Comparison of ENCODE assay signal across 8 cellular contexts in genomic region chr18:12990128-12990485, GRCh38. TPM values are rescaled to one million over a fixed set of nuclear protein-coding genes. Genes with fewer than 3 reads are reported as not detected.
DNase-seq lines count a peak whose midpoint lies in the region; ATAC-seq, FAIRE-seq and TF ChIP-seq lines count a peak whose summit lies in the region.

No MANE protein-coding gene starts in this region.

- no TSS peak for BruUV-seq in IMR-90 (replicated peaks; lab: Mats Ljungman, UMichigan)

- intact Hi-C loops in IMR-90 (cut with micrococcal nuclease) = no loop called here

- H3K27me3 ChIP-seq in IMR-90 (ENCODE audit: control insufficient read depth, insufficient read depth, low read length) (no peaks in the 10 kb centered on the region), mucosa of stomach (ENCODE audit: control insufficient read depth, insufficient read depth, low read length) (no peaks in the 10 kb centered on the region)

- peaks cover 10 to 26% of the 10 kb centered on the region in 2 experiments; a peak in 2 of 4 replicates for H3K79me1 ChIP-seq in IMR-90 (ENCODE audit: low read depth in 1 of 2, low read length in 2 of 2)

- peak overlapping the region; percentile 33 for H4K5ac ChIP-seq in IMR-90 (ENCODE audit: low read depth, low read length)

- peak overlapping the region; percentile 63 to 96 for H4K8ac ChIP-seq in IMR-90 (ENCODE audit: low read depth in 2 of 2, low read length in 2 of 2)

- peak overlapping the region; percentile 16; the same call in 1 of the 3 replicates for H2BK15ac ChIP-seq in IMR-90 (ENCODE audit: low read depth, low read length)

- H3K56ac ChIP-seq in IMR-90 (ENCODE audit: extremely low read depth, insufficient read depth, low read length) = no peak overlapping the region

- 0 out of 2 replicates have a peak overlapping the region, but pooled peaks have one; percentile 13 for H2BK20ac ChIP-seq in IMR-90 (ENCODE audit: low read depth, low read length)

- dilution Hi-C loops in IMR-90 (cut with HindIII; ENCODE audit: low sequenced_read_pairs, unreplicated experiment) = no loop called here

- peak overlapping the region; percentile 57 for H2AK9ac ChIP-seq in IMR-90 (replicated peaks; ENCODE audit: low read depth, low read length, poor library complexity)

- peaks cover 14% of the 10 kb centered on the region for H3K9me1 ChIP-seq in IMR-90 (ENCODE audit: insufficient read depth, low read length)

- CTCF ChIA-PET in A549 (lab: Yijun Ruan, JAX) (no interaction called here), IMR-90 (lab: Yijun Ruan, JAX) (no interaction called here)

- H4K91ac ChIP-seq in IMR-90 (ENCODE audit: insufficient read depth, low read depth, low read length) = peak overlapping the region; percentile 73

- peak overlapping the region; percentile 82 for H3K14ac ChIP-seq in IMR-90 (replicated peaks; ENCODE audit: low read depth, low read length)

- H3K4me3 ChIP-seq in A549 (peak overlapping the region; percentile 66; the same call in 2 of the 3 replicates), IMR-90 (ENCODE audit: insufficient read depth, low read depth, low read length) (no peak overlapping the region), mucosa of stomach (ENCODE audit: low read length) (no peak overlapping the region)

- WGBS in A549 (ENCODE audit: missing lambda C conversion rate) = 86% methylated on average over 2 of the region's 2 CpGs
- 60% methylated on average over 2 of the region's 2 CpGs; no CpG with 5 or more reads in 1 of the 2 experiments for WGBS in IMR-90 (ENCODE audit: extremely low coverage in 2 of 2, insufficient read length in 1 of 2), 2 experiments

- H3K27me3 Mint-ChIP-seq in activated T-cell treated with anti-CD3 and anti-CD28 coated beads, Interleukin-2, amount 50 U/mL, for 72 hours (ENCODE audit: low read depth) = no peaks in the 10 kb centered on the region

- H3K9ac ChIP-seq in IMR-90 (ENCODE audit: low read depth, low read length) = peak overlapping the region; percentile 69; the same call in 1 of the 2 replicates
- peak overlapping the region; percentile 78 for H3K9ac ChIP-seq in mucosa of stomach (ENCODE audit: low read length)

- H3K27ac Mint-ChIP-seq in activated T-cell treated with anti-CD3 and anti-CD28 coated beads, Interleukin-2, amount 50 U/mL, for 72 hours = peak overlapping the region; percentile 88

- peak overlapping the region; percentile 44; the same call in 1 of the 2 replicates for H2BK120ac ChIP-seq in IMR-90 (ENCODE audit: low read depth, low read length)

- H3K36me3 Mint-ChIP-seq in activated T-cell treated with anti-CD3 and anti-CD28 coated beads, Interleukin-2, amount 50 U/mL, for 72 hours (ENCODE audit: insufficient read depth in 2 of 2) = peaks cover 10 to 17% of the 10 kb centered on the region in 2 donors

- no peaks in the 10 kb centered on the region for H3K9me3 ChIP-seq in A549
- no peaks in the 10 kb centered on the region for H3K9me3 ChIP-seq in IMR-90 (ENCODE audit: control insufficient read depth, insufficient read depth, low read length)
- no peaks in the 10 kb centered on the region for H3K9me3 ChIP-seq in mucosa of stomach (ENCODE audit: control insufficient read depth, low read length)

- peak overlapping the region; percentile 99 for H2AFZ ChIP-seq in IMR-90 (replicated peaks; ENCODE audit: low read length, poor library complexity)

- TF ChIP-seq RAD21 in A549 (conservative IDR thresholded peaks at IDR 0.05 in 1 of 2, IDR thresholded peaks at IDR 0.05 in 1 of 2) = no peak
- no peak for TF ChIP-seq RAD21 in IMR-90 (IDR thresholded peaks at IDR 0.05; ENCODE audit: low read length)

- H3K4me3 Mint-ChIP-seq in activated T-cell treated with anti-CD3 and anti-CD28 coated beads, Interleukin-2, amount 50 U/mL, for 72 hours = peak overlapping the region; percentile 95 to 99

- POLR2A ChIA-PET in A549 (lab: Yijun Ruan, JAX) (interaction anchor here (0.7 to 0.9 kb wide), 2 partner anchors 10 to 15 kb away, joined by 3 to 6 read pairs; no protein-coding TSS in a partner anchor), IMR-90 (lab: Charles Lee; ENCODE audit: unreplicated experiment) (no interaction called here)

- H3K36me3 ChIP-seq in IMR-90 (ENCODE audit: control insufficient read depth, insufficient read depth, low read length) (no peaks in the 10 kb centered on the region), mucosa of stomach (ENCODE audit: control insufficient read depth, insufficient read depth, low read length) (no peaks in the 10 kb centered on the region)

- H3K4me1 Mint-ChIP-seq in activated T-cell treated with anti-CD3 and anti-CD28 coated beads, Interleukin-2, amount 50 U/mL, for 72 hours (ENCODE audit: low read depth) = peaks cover 21% of the 10 kb centered on the region

- peak overlapping the region; percentile 90 for H3K23ac ChIP-seq in IMR-90 (ENCODE audit: low read depth, low read length)

- in situ Hi-C loops in IMR-90 (cut with MboI; ENCODE audit: low sequenced_read_pairs) = loop anchor here (25.0 kb wide), 1 partner anchor 747 kb away; the partner anchor contains the start of genes FAM210A and RNMT

- no peak overlapping the region for H3K18ac ChIP-seq in IMR-90 (ENCODE audit: low read depth, low read length)

- H3K4ac ChIP-seq in IMR-90 (ENCODE audit: low read depth, low read length) = peak overlapping the region; percentile 90

- H3K4me2 ChIP-seq in A549 = peak overlapping the region; percentile 83
- H3K4me2 ChIP-seq in IMR-90 (ENCODE audit: low read depth, low read length) = peak overlapping the region; percentile 86; the same call in 1 of the 2 replicates

- TF ChIP-seq EP300 in A549 (IDR thresholded peaks at IDR 0.05) = no peak

- peak overlapping the region; percentile 96 for H2AK5ac ChIP-seq in IMR-90 (ENCODE audit: low read depth, low read length)

- H3K4me1 ChIP-seq in A549 = peaks cover 17% of the 10 kb centered on the region
- H3K4me1 ChIP-seq in IMR-90 (ENCODE audit: control insufficient read depth, insufficient read depth, low read length) = peaks cover 8% of the 10 kb centered on the region
- H3K4me1 ChIP-seq in mucosa of stomach (ENCODE audit: control insufficient read depth, insufficient read depth, low read length) = peaks cover 23% of the 10 kb centered on the region

- no peak for TF ChIP-seq POLR2A in A549 (IDR thresholded peaks at IDR 0.05; ENCODE audit: low read length)
- no peak for TF ChIP-seq POLR2A in IMR-90 (IDR thresholded peaks at IDR 0.05; ENCODE audit: low read depth, low read length)

- H2BK5ac ChIP-seq in IMR-90 (ENCODE audit: low read depth, low read length, poor library complexity, severe bottlenecking) = peak overlapping the region; percentile 64

- no peak for TF ChIP-seq CTCF in A549 (IDR thresholded peaks at IDR 0.05)
- TF ChIP-seq CTCF in IMR-90 (conservative IDR thresholded peaks at IDR 0.05; ENCODE audit: low read depth, low read length) = no peak

- H3K27ac ChIP-seq in A549 (peak overlapping the region; percentile 78 to 94; a peak in 5 of 6 replicates), IMR-90 (ENCODE audit: insufficient read depth, low read length) (no peak overlapping the region)

- ATAC-seq in A549 (0 out of 6 replicates have a peak, but pooled peaks of 1 of the 2 experiments have one; percentile 4), IMR-90 (ENCODE audit: low read depth) (no peak), GM18498 (IDR thresholded peaks at IDR 0.05; ENCODE audit: unreplicated experiment) (no peak), GM18858 (IDR thresholded peaks at IDR 0.05; ENCODE audit: unreplicated experiment) (no peak)
- ATAC-seq in activated T-cell treated with anti-CD3 and anti-CD28 coated beads, Interleukin-2, amount 50 U/mL, for 72 hours (replicated peaks in 1 of 2) = peak in 1 of 2 donors; percentile 10

- DNase-seq in A549 (ENCODE audit: low read depth in 1 of 2, low spot score in 1 of 2) (no peak), IMR-90 (no peak), D341Med (ENCODE audit: low spot score) (no peak), NCI-H2227 (lab: John Stamatoyannopoulos, UW; ENCODE audit: unreplicated experiment) (no peak)
- DNase-seq in activated T-cell treated with anti-CD3 and anti-CD28 coated beads, Interleukin-2, amount 50 U/mL, for 72 hours = peak; percentile 64 to 72

- peaks cover 15% of the 10 kb centered on the region; the same call in 1 of the 2 replicates for H4K20me1 ChIP-seq in IMR-90 (ENCODE audit: insufficient read depth, low read length)

- H3K9me3 Mint-ChIP-seq in activated T-cell treated with anti-CD3 and anti-CD28 coated beads, Interleukin-2, amount 50 U/mL, for 72 hours = no peaks in the 10 kb centered on the region

- FAIRE-seq in A549 (lab: Jason Lieb, UNC) = no peak

TF ChIP-seq in A549, 52 proteins besides CTCF, POLR2A, EP300 and RAD21 (continues in another document):
- TF ChIP-seq FOSB (CRISPR knock-in tag; IDR thresholded peaks at IDR 0.05) = no peak

TF ChIP-seq in IMR-90, 13 proteins besides CTCF, POLR2A, EP300 and RAD21 (continues in another document):
- no peak for TF ChIP-seq MXI1 (IDR thresholded peaks at IDR 0.05; ENCODE audit: borderline replicate concordance, low read depth, low read length)
- TF ChIP-seq MAZ (IDR thresholded peaks at IDR 0.05; ENCODE audit: borderline replicate concordance, low read depth, low read length) = no peak
- no peak for TF ChIP-seq CEBPB (IDR thresholded peaks at IDR 0.05; ENCODE audit: low read depth, low read length)
- TF ChIP-seq BHLHE40 (IDR thresholded peaks at IDR 0.05; ENCODE audit: low read depth, low read length) = no peak
- no peak for TF ChIP-seq RFX5 (IDR thresholded peaks at IDR 0.05; ENCODE audit: low read depth, low read length)

RNA-seq across cellular contexts. Expression of gene CEP192, which starts 1.1 kb away (rescaled TPM):
- 19.2 and 21.1 TPM in 2 replicates for polyA plus RNA-seq in A549 (2011; rRNA removed)
- 8.3 and 9.1 TPM in 2 replicates for polyA plus RNA-seq in A549 (2012; cell fraction: cytosol; rRNA removed)
- polyA plus RNA-seq in A549 (2012; cell fraction: nucleus; rRNA removed) = 15.0 and 22.6 TPM in 2 replicates
- 7.9 to 9.1 TPM (median 8.9 TPM) in 3 replicates for polyA plus RNA-seq in A549 (2017; fragmentation: RNase III; extraction: RNeasy Plus Mini Kit Qiagen cat#74134 plus additional on column Dnase treatment)
- polyA minus RNA-seq in A549 (2011; rRNA and poly(A)+ RNA removed) = 27.3 and 35.3 TPM in 2 replicates
- 29.0 and 34.2 TPM in 2 replicates for total RNA-seq in IMR-90 (2012; rRNA removed)
- 12.9 and 17.2 TPM in 2 replicates for polyA plus RNA-seq in IMR-90 (2012; rRNA removed)
- 3.4 and 7.1 TPM in 2 replicates for polyA plus RNA-seq in IMR-90 (2012; cell fraction: cytosol; rRNA removed)
- polyA plus RNA-seq in IMR-90 (2012; cell fraction: nucleus; rRNA removed; ENCODE audit: low replicate concordance) = 10.9 and 42.0 TPM in 2 replicates
- 10 to 100 TPM; 35.2 to 36.6 TPM for total RNA-seq in activated T-cell treated with anti-CD3 and anti-CD28 coated beads, Interleukin-2, amount 50 U/mL, for 72 hours

RNA-seq across cellular contexts. Expression of gene SEH1L, which starts 42.3 kb away (rescaled TPM):
- 63.1 and 70.6 TPM in 2 replicates for polyA plus RNA-seq in A549 (2011; rRNA removed)
- polyA plus RNA-seq in A549 (2012; cell fraction: cytosol; rRNA removed) = 21.8 and 22.9 TPM in 2 replicates
- polyA plus RNA-seq in A549 (2012; cell fraction: nucleus; rRNA removed) = 10.6 and 13.6 TPM in 2 replicates
- polyA plus RNA-seq in A549 (2017; fragmentation: RNase III; extraction: RNeasy Plus Mini Kit Qiagen cat#74134 plus additional on column Dnase treatment) = 31.6 to 36.2 TPM (median 32.7 TPM) in 3 replicates
- 60.3 and 66.9 TPM in 2 replicates for polyA minus RNA-seq in A549 (2011; rRNA and poly(A)+ RNA removed)
- total RNA-seq in IMR-90 (2012; rRNA removed) = 43.0 and 45.5 TPM in 2 replicates
- 25.1 and 27.6 TPM in 2 replicates for polyA plus RNA-seq in IMR-90 (2012; rRNA removed)
- polyA plus RNA-seq in IMR-90 (2012; cell fraction: cytosol; rRNA removed) = 9.5 and 19.0 TPM in 2 replicates
- 8.2 and 20.6 TPM in 2 replicates for polyA plus RNA-seq in IMR-90 (2012; cell fraction: nucleus; rRNA removed; ENCODE audit: low replicate concordance)
- 10 to 100 TPM; 77.8 to 94.5 TPM for total RNA-seq in activated T-cell treated with anti-CD3 and anti-CD28 coated beads, Interleukin-2, amount 50 U/mL, for 72 hours

Comparison
In these comparisons a context has a peak if more than half of its experiments do, and no peak if none do; other contexts are left out.
1. DNase-seq: peak in activated T-cell treated with anti-CD3 and anti-CD28 coated beads, Interleukin-2, amount 50 U/mL, for 72 hours (2 of 2); none in A549 (0 of 2), IMR-90 (single experiment), D341Med (single experiment) and NCI-H2227 (single experiment).